ENCODE assay signal across 16 cellular contexts in the genomic region with DNA sequence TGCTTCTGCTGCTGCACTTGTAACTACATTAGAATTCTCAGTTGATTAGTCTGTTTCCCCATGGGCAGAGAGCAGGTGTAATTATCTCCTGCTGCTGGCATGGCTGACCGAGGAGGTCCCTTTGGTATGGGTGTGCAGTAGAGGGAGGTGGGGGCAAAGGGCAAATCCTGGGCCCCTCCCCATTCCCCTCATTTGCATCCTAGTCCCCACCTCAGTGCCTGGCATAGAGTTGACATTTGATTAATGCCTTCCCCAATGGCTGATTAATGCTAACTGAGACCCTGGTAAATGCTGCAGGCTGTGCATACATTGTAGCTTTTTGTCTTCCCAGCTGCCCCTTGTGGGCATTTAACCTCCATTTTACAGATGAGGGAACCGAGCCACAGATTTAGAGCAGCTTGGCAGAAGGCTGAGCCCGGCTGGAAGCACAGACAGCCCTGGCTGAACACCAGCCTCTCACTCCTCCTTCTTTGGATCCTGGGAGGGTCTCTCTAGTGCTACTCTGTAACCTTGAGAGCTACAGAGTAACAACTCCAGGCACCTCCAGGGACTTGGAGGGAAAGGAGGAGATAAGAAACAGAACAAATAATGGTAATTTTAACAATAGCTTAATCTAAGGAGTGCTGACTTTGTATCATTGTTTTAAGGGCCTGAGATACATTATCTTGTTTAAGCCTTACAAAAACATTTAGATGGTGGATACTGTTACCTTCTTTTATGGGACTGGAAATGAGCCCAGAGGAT. TPM values are rescaled to one million over a fixed set of nuclear protein-coding genes. Genes with fewer than 3 reads are reported as not detected.
DNase-seq lines count a peak whose midpoint lies in the region; ATAC-seq and TF ChIP-seq lines count a peak whose summit lies in the region.
"Had no signal": no experiment of that assay in that cellular context is flagged by ENCODE, and none has a peak within 500 bp of the region (broad histone marks: within the 10 kb centered on the region; RNA-seq: fewer than 3 reads in every experiment).

No MANE protein-coding gene starts in this region.

- H3K27me3 ChIP-seq in right atrium auricular region (no peaks in the 10 kb centered on the region), left lung (peaks cover 0 to 13% of the 10 kb centered on the region in 2 donors), upper lobe of right lung (no peaks in the 10 kb centered on the region)
- H3K27me3 ChIP-seq: SJCRH30 had no signal

- DNase-seq in left ventricle myocardium superior (no peak), right atrium auricular region (ENCODE audit: low spot score) (no peak), NCI-H774 (lab: John Stamatoyannopoulos, UW) (peak; percentile 6), left lung (no peak), upper lobe of right lung (no peak), G401 (ENCODE audit: low spot score) (no peak), lower leg skin (ENCODE audit: low spot score in 2 of 2) (no peak)
- DNase-seq: activated naive CD8-positive, alpha-beta T cell treated with anti-CD3 and anti-CD28 coated beads for 36 hours; H9; mesenchymal stem cell; MV-4-11; NCI-H510A; SJCRH30; stimulated activated CD4-positive, alpha-beta T cell treated with anti-CD3 and anti-CD28 coated beads, Interleukin-1b, Interleukin-23, amount 100 ng/mL, for 48 hours had no signal

- TF ChIP-seq POLR2A in lower leg skin (IDR thresholded peaks at IDR 0.05): no peak

- no peak overlapping the region for H3K27ac ChIP-seq in right atrium auricular region
- H3K27ac ChIP-seq in left lung: no peak overlapping the region
- no peak overlapping the region for H3K27ac ChIP-seq in upper lobe of right lung
- H3K27ac ChIP-seq: prostate gland, SJCRH30 had no signal

- TF ChIP-seq CTCF in right atrium auricular region (IDR thresholded peaks at IDR 0.05) (no peak), left lung (IDR thresholded peaks at IDR 0.05) (no peak), upper lobe of right lung (IDR thresholded peaks at IDR 0.05) (no peak), lower leg skin (IDR thresholded peaks at IDR 0.05) (no peak)

- H3K9me3 ChIP-seq in right atrium auricular region (no peaks in the 10 kb centered on the region), left lung (no peaks in the 10 kb centered on the region), upper lobe of right lung (no peaks in the 10 kb centered on the region)
- H3K9me3 ChIP-seq: prostate gland, SJCRH30 had no signal

- in situ Hi-C loops in G401 (cut with HindIII; ENCODE audit: low sequenced_read_pairs): no loop called here

- H3K4me3 ChIP-seq in right atrium auricular region: no peak overlapping the region
- H3K4me3 ChIP-seq in left lung: no peak overlapping the region
- no peak overlapping the region for H3K4me3 ChIP-seq in upper lobe of right lung
- H3K4me3 ChIP-seq in lower leg skin (ENCODE audit: low read depth, poor library complexity, severe bottlenecking): no peak overlapping the region
- H3K4me3 ChIP-seq: prostate gland, SJCRH30 had no signal

- H3K36me3 ChIP-seq in right atrium auricular region: no peaks in the 10 kb centered on the region
- H3K36me3 ChIP-seq in left lung: peaks cover 0 to 14% of the 10 kb centered on the region in 2 donors
- peaks cover 4% of the 10 kb centered on the region for H3K36me3 ChIP-seq in upper lobe of right lung
- H3K36me3 ChIP-seq: prostate gland, SJCRH30 had no signal

- ATAC-seq in left ventricle myocardium superior (peak; percentile 29), left lung (peak; percentile 45), upper lobe of right lung (peak; percentile 14), HG03095 (IDR thresholded peaks at IDR 0.05; ENCODE audit: unreplicated experiment) (no peak)

- H3K4me1 ChIP-seq in right atrium auricular region (peaks cover 0 to 27% of the 10 kb centered on the region in 2 donors), left lung (peaks cover 0 to 41% of the 10 kb centered on the region in 2 donors), upper lobe of right lung (peaks cover 13% of the 10 kb centered on the region)
- H3K4me1 ChIP-seq: prostate gland, SJCRH30 had no signal

- intact Hi-C loops in left ventricle myocardium superior (cut with micrococcal nuclease) (no loop called here), left lung (cut with DNase I) (loop anchor here in 1 of 2 donors (10.0 kb wide), 1 partner anchor 91 kb away; no protein-coding TSS in a partner anchor), upper lobe of right lung (cut with DNase I) (loop anchor here (10.0 kb wide), 1 partner anchor 91 kb away; no protein-coding TSS in a partner anchor), lower leg skin (cut with DNase I; ENCODE audit: low total_unique reads) (no loop called here)

- WGBS in lower leg skin, 2 donors: 34 to 35% methylated on average over 3 of the region's 3 CpGs

RNA-seq across cellular contexts. Expression of a gene that starts 5.1 kb away (rescaled TPM):
- total RNA-seq in left ventricle myocardium superior (5.2 TPM), right atrium auricular region (10 to 100 TPM in 1 of 2 donors, 1 to 10 TPM in 1; 7.4 to 13.4 TPM), left lung (10 to 100 TPM; 22.5 to 48.7 TPM), upper lobe of right lung (47.6 TPM), lower leg skin (10 to 100 TPM in 2 of 4 donors, 1 to 10 TPM in 2; 7.0 to 14.1 (median 10.2) TPM)
- total RNA-seq in G401 (2014; rRNA removed; shearing (Covaris generic)): 34.8 and 42.4 TPM in 2 replicates
